24 cellular contexts compared by ENCODE assay signal in genomic region chr1:201346987-201347386, GRCh38. TPM values are rescaled to one million over a fixed set of nuclear protein-coding genes. Genes with fewer than 3 reads are reported as not detected.
"Had no signal": no experiment of that assay in that cellular context is flagged by ENCODE, and none has a peak within 500 bp of the region (broad histone marks: within the 10 kb centered on the region; RNA-seq: fewer than 3 reads in every experiment).

No MANE protein-coding gene starts in this region.

- H3K36me3 ChIP-seq: cardiac muscle cell, gastrocnemius medialis, stomach, transverse colon, uterus had no signal

- ATAC-seq: activated CD4-positive, CD25-positive, alpha-beta regulatory T cell treated with anti-CD3 and anti-CD28 coated beads, Interleukin-2, amount 50 U/mL, for 24 hours; activated naive CD8-positive, alpha-beta T cell treated with anti-CD3 and anti-CD28 coated beads, Interleukin-2, amount 50 U/mL, for 24 hours; activated T-cell treated with anti-CD3 and anti-CD28 coated beads, Interleukin-2, amount 50 U/mL, for 72 hours; natural killer cell treated with Interleukin-12 subunit alpha and Interleukin-12 subunit beta and Interleukin-15 and Interleukin-18, amount 100 ng/mL, for 72 hours; stimulated activated effector memory CD8-positive, alpha-beta T cell treated with anti-CD3 and anti-CD28 coated beads, Interleukin-12 subunit alpha, Interleukin-12 subunit beta, amount 100 ng/mL, for 72 hours had no signal

- H3K4me3 ChIP-seq: cardiac muscle cell, gastrocnemius medialis, stomach, transverse colon, uterus had no signal

- H2AFZ ChIP-seq: parathyroid adenoma had no signal

- H3K27ac ChIP-seq: cardiac muscle cell, gastrocnemius medialis, parathyroid adenoma, stomach, transverse colon, uterus, VCaP had no signal

- H3K9ac ChIP-seq: parathyroid adenoma had no signal

- H3K9me3 ChIP-seq: transverse colon, uterus had no signal

- DNase-seq: activated CD4-positive, alpha-beta memory T cell treated with anti-CD3 and anti-CD28 coated beads, Interleukin-2, amount 10 ng/mL, durations not matched to agents 7 days and 5 days; activated effector memory CD4-positive, alpha-beta T cell treated with Interleukin-2 at 50 U/mL for 16 hours; activated naive CD4-positive, alpha-beta T cell treated with anti-CD3 and anti-CD28 coated beads, Interleukin-2, amount 50 U/mL, for 16 hours; gastrocnemius medialis; hippocampal formation; left ventricle myocardium superior; midbrain; stimulated activated CD4-positive, alpha-beta T cell treated with anti-CD3 and anti-CD28 coated beads, Interleukin-1b, Interleukin-23, amount 100 ng/mL, for 48 hours; T-helper 2 cell; uterus had no signal

- H3K27me3 ChIP-seq: cardiac muscle cell, uterus had no signal

- H3K79me2 ChIP-seq: parathyroid adenoma had no signal

- H3K4me1 ChIP-seq: gastrocnemius medialis, parathyroid adenoma, stomach, transverse colon, uterus had no signal

RNA-seq across cellular contexts. Expression of gene TNNT2, which starts 30.5 kb away (rescaled TPM):
- total RNA-seq: activated CD4-positive, alpha-beta memory T cell treated with anti-CD3 and anti-CD28 coated beads, Interleukin-2, amount 10 ng/mL, durations not matched to agents 7 days and 5 days; activated CD4-positive, alpha-beta T cell treated with anti-CD3 and anti-CD28 coated beads, Interleukin-2, amount 10 ng/mL, durations not matched to agents 24 days and 14 days; activated T-cell treated with anti-CD3 and anti-CD28 coated beads, Interleukin-2, amount 50 U/mL, for 72 hours; cerebellum; natural killer cell treated with Interleukin-12 subunit alpha and Interleukin-12 subunit beta and Interleukin-15 and Interleukin-18, amount 100 ng/mL, for 72 hours; pulmonary artery endothelial cell had no signal

RNA-seq across cellular contexts. Expression of gene LAD1, which starts 52.1 kb away (rescaled TPM):
- total RNA-seq: activated CD4-positive, alpha-beta memory T cell treated with anti-CD3 and anti-CD28 coated beads, Interleukin-2, amount 10 ng/mL, durations not matched to agents 7 days and 5 days; activated CD4-positive, alpha-beta T cell treated with anti-CD3 and anti-CD28 coated beads, Interleukin-2, amount 10 ng/mL, durations not matched to agents 24 days and 14 days; activated T-cell treated with anti-CD3 and anti-CD28 coated beads, Interleukin-2, amount 50 U/mL, for 72 hours; cerebellum; natural killer cell treated with Interleukin-12 subunit alpha and Interleukin-12 subunit beta and Interleukin-15 and Interleukin-18, amount 100 ng/mL, for 72 hours; pulmonary artery endothelial cell; temporal lobe had no signal
